ENCODE assay signal across 1 cellular context in the genomic region with DNA sequence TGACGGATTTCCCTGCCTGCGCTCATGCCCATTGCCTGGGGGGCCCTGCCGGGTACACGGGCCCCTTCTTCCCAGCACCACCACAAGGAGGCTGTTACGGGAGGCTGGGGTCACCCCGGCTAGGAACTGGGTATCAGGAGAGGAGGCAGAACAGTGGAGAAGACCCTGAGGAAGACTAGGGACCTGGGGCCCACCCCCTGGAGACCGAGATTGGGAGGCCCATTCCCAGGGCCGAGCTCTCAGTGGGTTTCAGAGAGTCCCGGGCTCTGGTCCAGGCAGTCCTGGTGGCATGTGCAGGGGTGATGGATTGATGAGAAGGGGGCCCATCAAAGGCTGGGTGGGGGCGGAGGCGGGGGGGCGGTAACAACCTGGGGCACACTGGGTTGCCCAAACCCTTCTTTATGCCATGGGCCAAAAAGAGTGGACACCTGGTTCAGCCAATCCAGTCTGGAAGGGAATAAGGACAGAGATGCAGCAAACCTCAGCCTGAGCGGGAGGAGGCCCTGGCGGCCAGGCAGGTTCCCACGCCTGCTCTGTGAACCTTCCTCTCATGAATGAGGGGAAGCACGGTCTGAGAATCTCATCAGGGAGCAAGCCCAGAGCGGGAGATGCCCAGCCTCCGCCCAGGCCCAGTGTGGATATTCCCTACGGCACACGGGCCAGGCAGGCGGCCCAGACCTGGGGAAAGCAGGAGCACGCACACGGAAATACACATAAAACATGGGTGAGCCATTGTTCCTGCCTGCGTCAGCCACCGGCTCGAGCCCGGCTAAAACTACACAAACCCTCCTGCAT.
TF ChIP-seq lines count a peak whose summit lies in the region.

No MANE protein-coding gene starts in this region.

TF ChIP-seq in GM23338, 12 proteins besides CTCF, POLR2A, EP300 and RAD21 (continued from another document):
- TF ChIP-seq, protein P1, sequence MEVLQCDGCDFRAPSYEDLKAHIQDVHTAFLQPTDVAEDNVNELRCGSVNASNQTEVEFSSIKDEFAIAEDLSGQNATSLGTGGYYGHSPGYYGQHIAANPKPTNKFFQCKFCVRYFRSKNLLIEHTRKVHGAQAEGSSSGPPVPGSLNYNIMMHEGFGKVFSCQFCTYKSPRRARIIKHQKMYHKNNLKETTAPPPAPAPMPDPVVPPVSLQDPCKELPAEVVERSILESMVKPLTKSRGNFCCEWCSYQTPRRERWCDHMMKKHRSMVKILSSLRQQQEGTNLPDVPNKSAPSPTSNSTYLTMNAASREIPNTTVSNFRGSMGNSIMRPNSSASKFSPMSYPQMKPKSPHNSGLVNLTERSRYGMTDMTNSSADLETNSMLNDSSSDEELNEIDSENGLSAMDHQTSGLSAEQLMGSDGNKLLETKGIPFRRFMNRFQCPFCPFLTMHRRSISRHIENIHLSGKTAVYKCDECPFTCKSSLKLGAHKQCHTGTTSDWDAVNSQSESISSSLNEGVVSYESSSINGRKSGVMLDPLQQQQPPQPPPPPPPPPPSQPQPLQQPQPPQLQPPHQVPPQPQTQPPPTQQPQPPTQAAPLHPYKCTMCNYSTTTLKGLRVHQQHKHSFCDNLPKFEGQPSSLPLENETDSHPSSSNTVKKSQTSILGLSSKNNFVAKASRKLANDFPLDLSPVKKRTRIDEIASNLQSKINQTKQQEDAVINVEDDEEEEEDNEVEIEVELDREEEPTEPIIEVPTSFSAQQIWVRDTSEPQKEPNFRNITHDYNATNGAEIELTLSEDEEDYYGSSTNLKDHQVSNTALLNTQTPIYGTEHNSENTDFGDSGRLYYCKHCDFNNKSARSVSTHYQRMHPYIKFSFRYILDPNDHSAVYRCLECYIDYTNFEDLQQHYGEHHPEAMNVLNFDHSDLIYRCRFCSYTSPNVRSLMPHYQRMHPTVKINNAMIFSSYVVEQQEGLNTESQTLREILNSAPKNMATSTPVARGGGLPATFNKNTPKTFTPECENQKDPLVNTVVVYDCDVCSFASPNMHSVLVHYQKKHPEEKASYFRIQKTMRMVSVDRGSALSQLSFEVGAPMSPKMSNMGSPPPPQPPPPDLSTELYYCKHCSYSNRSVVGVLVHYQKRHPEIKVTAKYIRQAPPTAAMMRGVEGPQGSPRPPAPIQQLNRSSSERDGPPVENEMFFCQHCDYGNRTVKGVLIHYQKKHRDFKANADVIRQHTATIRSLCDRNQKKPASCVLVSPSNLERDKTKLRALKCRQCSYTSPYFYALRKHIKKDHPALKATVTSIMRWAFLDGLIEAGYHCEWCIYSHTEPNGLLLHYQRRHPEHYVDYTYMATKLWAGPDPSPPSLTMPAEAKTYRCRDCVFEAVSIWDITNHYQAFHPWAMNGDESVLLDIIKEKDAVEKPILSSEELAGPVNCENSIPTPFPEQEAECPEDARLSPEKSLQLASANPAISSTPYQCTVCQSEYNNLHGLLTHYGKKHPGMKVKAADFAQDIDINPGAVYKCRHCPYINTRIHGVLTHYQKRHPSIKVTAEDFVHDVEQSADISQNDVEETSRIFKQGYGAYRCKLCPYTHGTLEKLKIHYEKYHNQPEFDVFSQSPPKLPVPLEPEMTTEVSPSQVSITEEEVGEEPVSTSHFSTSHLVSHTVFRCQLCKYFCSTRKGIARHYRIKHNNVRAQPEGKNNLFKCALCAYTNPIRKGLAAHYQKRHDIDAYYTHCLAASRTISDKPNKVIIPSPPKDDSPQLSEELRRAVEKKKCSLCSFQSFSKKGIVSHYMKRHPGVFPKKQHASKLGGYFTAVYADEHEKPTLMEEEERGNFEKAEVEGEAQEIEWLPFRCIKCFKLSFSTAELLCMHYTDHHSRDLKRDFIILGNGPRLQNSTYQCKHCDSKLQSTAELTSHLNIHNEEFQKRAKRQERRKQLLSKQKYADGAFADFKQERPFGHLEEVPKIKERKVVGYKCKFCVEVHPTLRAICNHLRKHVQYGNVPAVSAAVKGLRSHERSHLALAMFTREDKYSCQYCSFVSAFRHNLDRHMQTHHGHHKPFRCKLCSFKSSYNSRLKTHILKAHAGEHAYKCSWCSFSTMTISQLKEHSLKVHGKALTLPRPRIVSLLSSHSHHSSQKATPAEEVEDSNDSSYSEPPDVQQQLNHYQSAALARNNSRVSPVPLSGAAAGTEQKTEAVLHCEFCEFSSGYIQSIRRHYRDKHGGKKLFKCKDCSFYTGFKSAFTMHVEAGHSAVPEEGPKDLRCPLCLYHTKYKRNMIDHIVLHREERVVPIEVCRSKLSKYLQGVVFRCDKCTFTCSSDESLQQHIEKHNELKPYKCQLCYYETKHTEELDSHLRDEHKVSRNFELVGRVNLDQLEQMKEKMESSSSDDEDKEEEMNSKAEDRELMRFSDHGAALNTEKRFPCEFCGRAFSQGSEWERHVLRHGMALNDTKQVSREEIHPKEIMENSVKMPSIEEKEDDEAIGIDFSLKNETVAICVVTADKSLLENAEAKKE (CRISPR knock-in tag; IDR thresholded peaks at IDR 0.05) = no peak
- TF ChIP-seq STAT1 (IDR thresholded peaks at IDR 0.05; ENCODE audit: unreplicated experiment) = no peak
- no peak for TF ChIP-seq POLR2AphosphoS5 (IDR thresholded peaks at IDR 0.05; ENCODE audit: low read depth)
- TF ChIP-seq CREB1 (CRISPR knock-in tag; IDR thresholded peaks at IDR 0.05; ENCODE audit: low read depth) = no peak
- TF ChIP-seq EZH2phosphoT487 (IDR thresholded peaks at IDR 0.05; ENCODE audit: unreplicated experiment) = no peak
- no peak for TF ChIP-seq EZH2 (IDR thresholded peaks at IDR 0.05; ENCODE audit: low read depth, unreplicated experiment)
- TF ChIP-seq, protein P2, sequence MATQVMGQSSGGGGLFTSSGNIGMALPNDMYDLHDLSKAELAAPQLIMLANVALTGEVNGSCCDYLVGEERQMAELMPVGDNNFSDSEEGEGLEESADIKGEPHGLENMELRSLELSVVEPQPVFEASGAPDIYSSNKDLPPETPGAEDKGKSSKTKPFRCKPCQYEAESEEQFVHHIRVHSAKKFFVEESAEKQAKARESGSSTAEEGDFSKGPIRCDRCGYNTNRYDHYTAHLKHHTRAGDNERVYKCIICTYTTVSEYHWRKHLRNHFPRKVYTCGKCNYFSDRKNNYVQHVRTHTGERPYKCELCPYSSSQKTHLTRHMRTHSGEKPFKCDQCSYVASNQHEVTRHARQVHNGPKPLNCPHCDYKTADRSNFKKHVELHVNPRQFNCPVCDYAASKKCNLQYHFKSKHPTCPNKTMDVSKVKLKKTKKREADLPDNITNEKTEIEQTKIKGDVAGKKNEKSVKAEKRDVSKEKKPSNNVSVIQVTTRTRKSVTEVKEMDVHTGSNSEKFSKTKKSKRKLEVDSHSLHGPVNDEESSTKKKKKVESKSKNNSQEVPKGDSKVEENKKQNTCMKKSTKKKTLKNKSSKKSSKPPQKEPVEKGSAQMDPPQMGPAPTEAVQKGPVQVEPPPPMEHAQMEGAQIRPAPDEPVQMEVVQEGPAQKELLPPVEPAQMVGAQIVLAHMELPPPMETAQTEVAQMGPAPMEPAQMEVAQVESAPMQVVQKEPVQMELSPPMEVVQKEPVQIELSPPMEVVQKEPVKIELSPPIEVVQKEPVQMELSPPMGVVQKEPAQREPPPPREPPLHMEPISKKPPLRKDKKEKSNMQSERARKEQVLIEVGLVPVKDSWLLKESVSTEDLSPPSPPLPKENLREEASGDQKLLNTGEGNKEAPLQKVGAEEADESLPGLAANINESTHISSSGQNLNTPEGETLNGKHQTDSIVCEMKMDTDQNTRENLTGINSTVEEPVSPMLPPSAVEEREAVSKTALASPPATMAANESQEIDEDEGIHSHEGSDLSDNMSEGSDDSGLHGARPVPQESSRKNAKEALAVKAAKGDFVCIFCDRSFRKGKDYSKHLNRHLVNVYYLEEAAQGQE (IDR thresholded peaks at IDR 0.05; ENCODE audit: unreplicated experiment) = no peak
